17 cellular contexts compared by ENCODE assay signal in the genomic region with DNA sequence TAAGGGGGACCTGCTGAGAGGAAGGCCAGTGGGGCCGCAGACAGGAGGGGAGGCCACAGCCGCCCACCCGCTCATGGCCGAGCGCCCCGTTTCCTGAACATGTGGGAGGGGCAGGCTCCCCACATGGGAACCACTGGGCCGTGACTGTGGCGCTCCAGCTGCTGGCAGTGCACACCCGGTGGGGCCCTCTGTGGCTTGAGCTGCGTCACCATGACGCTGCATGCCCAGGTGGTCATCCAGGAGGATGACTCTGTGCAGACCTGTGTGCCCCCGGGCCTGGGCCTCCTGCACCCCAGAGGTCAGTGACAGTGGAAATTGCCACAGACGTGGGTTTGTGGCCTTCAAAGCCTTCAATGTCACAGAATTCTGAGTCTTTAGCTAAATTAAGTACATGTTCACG.
DNase-seq lines count a peak whose midpoint lies in the region; ATAC-seq, FAIRE-seq and TF ChIP-seq lines count a peak whose summit lies in the region.
"Had no signal": no experiment of that assay in that cellular context is flagged by ENCODE, and none has a peak within 500 bp of the region (broad histone marks: within the 10 kb centered on the region; RNA-seq: fewer than 3 reads in every experiment).

No MANE protein-coding gene starts in this region.

- H3K4me3 ChIP-seq in Peyer's patch, result no peak overlapping the region
- H3K4me3 ChIP-seq: esophagus squamous epithelium, lung, sigmoid colon, stomach had no signal

- no peak for FAIRE-seq in GM19239 (lab: Jason Lieb, UNC)
- FAIRE-seq: colon, HepG2, RCC 7860 had no signal

- DNase-seq in GM20000 (ENCODE audit: low spot score), result peak; percentile 61
- peak in 2 of 3 donors; percentile 78 to 83 for DNase-seq in Peyer's patch
- DNase-seq in NCI-H82 (lab: John Stamatoyannopoulos, UW), result no peak
- no peak for DNase-seq in GM19239 (ENCODE audit: insufficient read length, low spot score)
- no peak for DNase-seq in stimulated activated CD4-positive, alpha-beta T cell treated with anti-CD3 and anti-CD28 coated beads, Interleukin-2, amount 100 ng/mL, for 24 hours
- DNase-seq: activated T-cell treated with anti-CD3 and anti-CD28 coated beads, Interleukin-2, amount 50 U/mL, for 1 hour; esophagus squamous epithelium; NCI-H1048; sigmoid colon; stomach had no signal

- H3K9me3 ChIP-seq in Peyer's patch, result no peaks in the 10 kb centered on the region
- H3K9me3 ChIP-seq: esophagus squamous epithelium, sigmoid colon, stomach had no signal

- H3K4me1 ChIP-seq in Peyer's patch, result peaks cover 0 to 7% (median 0%) of the 10 kb centered on the region in 4 donors

- H3K27ac ChIP-seq in Peyer's patch, result peak overlapping the region in 1 of 4 donors; percentile 62
- H3K27ac ChIP-seq: esophagus squamous epithelium, sigmoid colon, stomach had no signal

- H3K36me3 ChIP-seq in Peyer's patch, result no peaks in the 10 kb centered on the region
- H3K36me3 ChIP-seq: esophagus squamous epithelium, sigmoid colon had no signal

- TF ChIP-seq CTCF in GM20000 (IDR thresholded peaks at IDR 0.05; ENCODE audit: extremely low read depth, missing control alignments), result no peak
- TF ChIP-seq CTCF in Peyer's patch (IDR thresholded peaks at IDR 0.05), result no peak

- no peaks in the 10 kb centered on the region for H3K27me3 ChIP-seq in Peyer's patch
- H3K27me3 ChIP-seq: esophagus squamous epithelium, sigmoid colon, stomach had no signal

- ATAC-seq in GM18498 (IDR thresholded peaks at IDR 0.05; ENCODE audit: unreplicated experiment) (peak; percentile 76), HG02884 (IDR thresholded peaks at IDR 0.05; ENCODE audit: unreplicated experiment) (peak; percentile 74), HG03196 (IDR thresholded peaks at IDR 0.05; ENCODE audit: unreplicated experiment) (no peak)
- ATAC-seq: HepG2 had no signal

- no peak for TF ChIP-seq POLR2A in Peyer's patch (IDR thresholded peaks at IDR 0.05)

Comparison
In these comparisons a context has a peak if more than half of its experiments do, and no peak if none do; other contexts are left out.
1. DNase-seq: peak in GM20000 (single experiment) and Peyer's patch (2 of 3); none in NCI-H82 (single experiment), GM19239 (single experiment) and stimulated activated CD4-positive, alpha-beta T cell treated with anti-CD3 and anti-CD28 coated beads, Interleukin-2, amount 100 ng/mL, for 24 hours (0 of 2).